In genomic region chr6:4017847-4018193, GRCh38 we compare ENCODE assay signal across 7 cellular contexts.
DNase-seq lines count a peak whose midpoint lies in the region; ATAC-seq and TF ChIP-seq lines count a peak whose summit lies in the region.

No MANE protein-coding gene starts in this region.

- H3K27ac ChIP-seq in KOPT-K1 (ENCODE audit: low read depth, low read length, poor library complexity, severe bottlenecking) (peak overlapping the region; percentile 92), SK-N-MC (peak overlapping the region; percentile 94), neuronal stem cell (replicated peaks; ENCODE audit: low read length) (peak overlapping the region; percentile 100)

- H3K14ac ChIP-seq in neuronal stem cell (ENCODE audit: low read length): no peak overlapping the region

- H4K8ac ChIP-seq in neuronal stem cell (ENCODE audit: low read depth, low read length): no peak overlapping the region

- no peaks in the 10 kb centered on the region for H3K36me3 ChIP-seq in GM06990 (ENCODE audit: control insufficient read depth, insufficient read depth, low read length)
- H3K36me3 ChIP-seq in KOPT-K1 (ENCODE audit: insufficient read depth, low read length): peaks cover 26% of the 10 kb centered on the region
- H3K36me3 ChIP-seq in SK-N-MC (ENCODE audit: insufficient read depth, low read length): peaks cover 32% of the 10 kb centered on the region
- H3K36me3 ChIP-seq in neuronal stem cell (replicated peaks in 1 of 2; ENCODE audit: control insufficient read depth in 2 of 2, insufficient read depth in 2 of 2, low read length in 2 of 2): peaks cover 2 to 33% of the 10 kb centered on the region in 2 donors

- peak overlapping the region; percentile 83 for H2AFZ ChIP-seq in neuronal stem cell (ENCODE audit: low read length)

- no peak overlapping the region for H3K23ac ChIP-seq in neuronal stem cell (ENCODE audit: low read depth, low read length, poor library complexity)

- H2BK15ac ChIP-seq in neuronal stem cell (ENCODE audit: low read length): no peak overlapping the region

- peak overlapping the region; percentile 99 for H4K91ac ChIP-seq in neuronal stem cell (ENCODE audit: low read depth, low read length, poor library complexity)

- no peak for DNase-seq in GM06990 (ENCODE audit: extremely low read depth, insufficient read length)
- DNase-seq in SK-N-MC (ENCODE audit: low read depth, low spot score): no peak
- peak; percentile 15 for DNase-seq in epithelial cell of proximal tubule (ENCODE audit: low read depth)
- DNase-seq in neuronal stem cell (ENCODE audit: low spot score): no peak

- H3K4ac ChIP-seq in neuronal stem cell (ENCODE audit: low read length): no peak overlapping the region

- peak overlapping the region; percentile 84 for H2AK5ac ChIP-seq in neuronal stem cell (ENCODE audit: low read depth, low read length)

- H3K79me1 ChIP-seq in neuronal stem cell (ENCODE audit: low read depth, low read length): peaks cover 4% of the 10 kb centered on the region

- H2BK12ac ChIP-seq in neuronal stem cell (ENCODE audit: low read length): no peak overlapping the region

- H2BK5ac ChIP-seq in neuronal stem cell (ENCODE audit: low read length): peak overlapping the region; percentile 93

- H3K18ac ChIP-seq in neuronal stem cell (ENCODE audit: low read length): peak overlapping the region; percentile 99

- TF ChIP-seq CTCF in GM06990 (IDR thresholded peaks at IDR 0.05; ENCODE audit: insufficient read depth, low read length, poor library complexity, severe bottlenecking) (no peak), epithelial cell of proximal tubule (conservative IDR thresholded peaks at IDR 0.05; ENCODE audit: low read depth, low read length) (no peak)

- WGBS in neuronal stem cell (ENCODE audit: extremely low coverage in 2 of 2, insufficient read length in 2 of 2, insufficient replicate concordance in 1 of 2), 2 donors: no CpG with 5 or more reads among the region's 8 CpGs

- no peak overlapping the region for H2BK120ac ChIP-seq in neuronal stem cell (ENCODE audit: low read depth, low read length)

- H3K9me3 ChIP-seq in KOPT-K1 (ENCODE audit: insufficient read depth, low read length, poor library complexity, severe bottlenecking) (no peaks in the 10 kb centered on the region), SK-N-MC (ENCODE audit: low read depth, low read length) (peaks cover 10% of the 10 kb centered on the region), neuronal stem cell (replicated peaks in 1 of 2; ENCODE audit: control insufficient read depth in 2 of 2, insufficient read depth in 1 of 2, low read depth in 1 of 2, low read length in 2 of 2) (peaks cover 0 to 20% of the 10 kb centered on the region in 2 donors)

- no peak for ATAC-seq in HG02798 (IDR thresholded peaks at IDR 0.05; ENCODE audit: poor library complexity, unreplicated experiment)
- ATAC-seq in HG03442 (IDR thresholded peaks at IDR 0.05; ENCODE audit: unreplicated experiment): no peak

- H3K9ac ChIP-seq in SK-N-MC (ENCODE audit: insufficient read length): peak overlapping the region; percentile 94
- H3K9ac ChIP-seq in neuronal stem cell (ENCODE audit: low read depth, low read length, poor library complexity): no peak overlapping the region

- peak overlapping the region; percentile 81 for H3K4me3 ChIP-seq in GM06990 (replicated peaks; ENCODE audit: low read depth, low read length)
- peak overlapping the region; percentile 95 for H3K4me3 ChIP-seq in SK-N-MC
- H3K4me3 ChIP-seq in epithelial cell of proximal tubule (ENCODE audit: low read depth, low read length): peak overlapping the region; percentile 80
- H3K4me3 ChIP-seq in neuronal stem cell (ENCODE audit: low read length in 2 of 2): peak overlapping the region; percentile 65 to 98

- H3K27me3 ChIP-seq in GM06990 (replicated peaks; ENCODE audit: control insufficient read depth, insufficient read depth, low read length) (no peaks in the 10 kb centered on the region), neuronal stem cell (ENCODE audit: control insufficient read depth in 3 of 3, insufficient read depth in 3 of 3, low read depth in 1 of 3, low read length in 3 of 3) (no peaks in the 10 kb centered on the region)

- peaks cover 1 to 10% of the 10 kb centered on the region in 2 donors for H3K4me1 ChIP-seq in neuronal stem cell (ENCODE audit: control insufficient read depth in 2 of 2, insufficient read depth in 1 of 2, low read depth in 1 of 2, low read length in 2 of 2)

- peak overlapping the region; percentile 54 for H3K4me2 ChIP-seq in neuronal stem cell (ENCODE audit: insufficient read depth, low read length, poor library complexity, severe bottlenecking)
